In genomic region chr6:124200661-124201060, GRCh38 we compare ENCODE assay signal across 23 cellular contexts.
A peak's percentile ranks its signal among the peaks of the same experiment; 100 is the strongest.
DNase-seq lines count a peak whose midpoint lies in the region; ATAC-seq and TF ChIP-seq lines count a peak whose summit lies in the region.
"Had no signal": no experiment of that assay in that cellular context is flagged by ENCODE, and none has a peak within 500 bp of the region (broad histone marks: within the 10 kb centered on the region; RNA-seq: fewer than 3 reads in every experiment).

No MANE protein-coding gene starts in this region.

- no peak overlapping the region for H3K27ac Mint-ChIP-seq in activated CD4-positive, alpha-beta T cell treated with anti-CD3 and anti-CD28 coated beads for 36 hours
- H3K27ac Mint-ChIP-seq: CD4-positive, alpha-beta memory T cell; T-helper 1 cell treated with Interleukin-12 subunit alpha and Interleukin-12 subunit beta and Interleukin-4 antibody, amounts not matched to agents 30 μg/mL and 1 μg/mL, for 36 hours had no signal

- no peak overlapping the region for H3K4me3 Mint-ChIP-seq in activated CD4-positive, alpha-beta T cell treated with anti-CD3 and anti-CD28 coated beads for 36 hours
- H3K4me3 Mint-ChIP-seq: CD4-positive, alpha-beta memory T cell; T-helper 1 cell treated with Interleukin-12 subunit alpha and Interleukin-12 subunit beta and Interleukin-4 antibody, amounts not matched to agents 30 μg/mL and 1 μg/mL, for 36 hours had no signal

- H3K9me3 Mint-ChIP-seq in activated CD4-positive, alpha-beta T cell treated with anti-CD3 and anti-CD28 coated beads for 36 hours (ENCODE audit: low read depth) = no peaks in the 10 kb centered on the region
- H3K9me3 Mint-ChIP-seq: T-helper 1 cell treated with Interleukin-12 subunit alpha and Interleukin-12 subunit beta and Interleukin-4 antibody, amounts not matched to agents 30 μg/mL and 1 μg/mL, for 36 hours had no signal

- ATAC-seq in activated CD4-positive, alpha-beta T cell treated with anti-CD3 and anti-CD28 coated beads for 36 hours = no peak
- ATAC-seq: A549, Panc1 had no signal

- in situ Hi-C loops in G401 (cut with HindIII; ENCODE audit: low sequenced_read_pairs) = no loop called here

- intact Hi-C loops in activated CD4-positive, alpha-beta T cell treated with anti-CD3 and anti-CD28 coated beads for 36 hours (cut with DNase I, micrococcal nuclease) = no loop called here

- H3K36me3 Mint-ChIP-seq in activated CD4-positive, alpha-beta T cell treated with anti-CD3 and anti-CD28 coated beads for 36 hours (ENCODE audit: low read depth) = no peaks in the 10 kb centered on the region
- H3K36me3 Mint-ChIP-seq: CD4-positive, alpha-beta memory T cell had no signal

- no peak for TF ChIP-seq CTCF in GM10248 (IDR thresholded peaks at IDR 0.05; ENCODE audit: control extremely low read depth, extremely low read depth, low read depth, missing control alignments)

- CTCF ChIA-PET in activated CD4-positive, alpha-beta T cell treated with anti-CD3 and anti-CD28 coated beads for 36 hours (lab: Charles Lee) = interaction anchor here (0.5 to 0.7 kb wide), 2 partner anchors 1180 to 1323 kb away, joined by 3 read pairs; no protein-coding TSS in a partner anchor
- CTCF ChIA-PET in GM10248 (lab: Yijun Ruan, JAX) = interaction anchor here (1.3 to 2.7 kb wide), 2 partner anchors 12 to 202 kb away, joined by 3 to 8 read pairs; no protein-coding TSS in a partner anchor

- DNase-seq in G401 (ENCODE audit: low spot score) = peak; percentile 78
- DNase-seq in NCI-H1417 treated with DMSO at 0.1 percent for 48 hours (lab: John Stamatoyannopoulos, UW) = peak; percentile 62
- DNase-seq in NCI-H1694 treated with DMSO at 0.1 percent for 48 hours (lab: John Stamatoyannopoulos, UW) = peak; percentile 37
- peak; percentile 54 for DNase-seq in NCI-H748 treated with DMSO at 0.1 percent for 48 hours (lab: John Stamatoyannopoulos, UW)
- no peak for DNase-seq in islet precursor cell
- DNase-seq in activated CD4-positive, alpha-beta T cell treated with anti-CD3 and anti-CD28 coated beads for 36 hours = no peak
- no peak for DNase-seq in GM10248 (ENCODE audit: extremely low spot score)
- no peak for DNase-seq in putamen (ENCODE audit: low spot score)
- DNase-seq: CD4-positive, alpha-beta memory T cell; DMS79; EL; GF-D8; HCEC 1CT; IMR-90; NCI-H1048; NCI-H1930; SHP77; SK-N-SH; SW 1271; T-helper 9 cell had no signal

- no peaks in the 10 kb centered on the region for H3K4me1 Mint-ChIP-seq in activated CD4-positive, alpha-beta T cell treated with anti-CD3 and anti-CD28 coated beads for 36 hours
- H3K4me1 Mint-ChIP-seq: CD4-positive, alpha-beta memory T cell had no signal

- H3K27me3 Mint-ChIP-seq in activated CD4-positive, alpha-beta T cell treated with anti-CD3 and anti-CD28 coated beads for 36 hours = no peaks in the 10 kb centered on the region
- H3K27me3 Mint-ChIP-seq: CD4-positive, alpha-beta memory T cell had no signal

- POLR2A ChIA-PET in activated CD4-positive, alpha-beta T cell treated with anti-CD3 and anti-CD28 coated beads for 36 hours (lab: Charles Lee) = no interaction called here
- POLR2A ChIA-PET in GM10248 (lab: Yijun Ruan, JAX) = no interaction called here

Comparison
In these comparisons a context has a peak if more than half of its experiments do, and no peak if none do; other contexts are left out.
1. DNase-seq: peak in G401 (single experiment), NCI-H1417 treated with DMSO at 0.1 percent for 48 hours (single experiment), NCI-H1694 treated with DMSO at 0.1 percent for 48 hours (single experiment) and NCI-H748 treated with DMSO at 0.1 percent for 48 hours (single experiment); none in islet precursor cell (single experiment), activated CD4-positive, alpha-beta T cell treated with anti-CD3 and anti-CD28 coated beads for 36 hours (single experiment), GM10248 (single experiment) and putamen (single experiment).